Comparison of ENCODE assay signal across 11 cellular contexts in genomic region chr14:55416866-55417265, GRCh38. TPM values are rescaled to one million over a fixed set of nuclear protein-coding genes. Genes with fewer than 3 reads are reported as not detected.
DNase-seq lines count a peak whose midpoint lies in the region; ATAC-seq and TF ChIP-seq lines count a peak whose summit lies in the region.
"Had no signal": no experiment of that assay in that cellular context is flagged by ENCODE, and none has a peak within 500 bp of the region (broad histone marks: within the 10 kb centered on the region; RNA-seq: fewer than 3 reads in every experiment).

No MANE protein-coding gene starts in this region.

- 52% methylated on average over 5 of the region's 5 CpGs for WGBS in suprapubic skin

- H3K4me2 ChIP-seq in osteoblast (ENCODE audit: insufficient read depth, low read length): no peak overlapping the region

- H3K4me3 Mint-ChIP-seq in activated CD8-positive, alpha-beta T cell treated with anti-CD3 and anti-CD28 coated beads for 36 hours: no peak overlapping the region
- H3K4me3 Mint-ChIP-seq: activated naive CD8-positive, alpha-beta T cell had no signal

- no peaks in the 10 kb centered on the region for H3K36me3 Mint-ChIP-seq in activated CD8-positive, alpha-beta T cell treated with anti-CD3 and anti-CD28 coated beads for 36 hours (ENCODE audit: low read depth)
- H3K36me3 Mint-ChIP-seq: activated naive CD8-positive, alpha-beta T cell; naive B cell had no signal

- no peaks in the 10 kb centered on the region for H3K9me3 Mint-ChIP-seq in activated CD8-positive, alpha-beta T cell treated with anti-CD3 and anti-CD28 coated beads for 36 hours
- H3K9me3 Mint-ChIP-seq: naive B cell had no signal

- H4K20me1 ChIP-seq in osteoblast (ENCODE audit: insufficient read depth, low read length): no peaks in the 10 kb centered on the region

- H3K4me1 ChIP-seq in osteoblast (ENCODE audit: insufficient read depth, low read length): peaks cover 8% of the 10 kb centered on the region
- peaks cover 13% of the 10 kb centered on the region for H3K4me1 ChIP-seq in suprapubic skin

- H3K36me3 ChIP-seq in osteoblast (ENCODE audit: insufficient read depth, low read length) (no peaks in the 10 kb centered on the region), suprapubic skin (no peaks in the 10 kb centered on the region)

- peaks cover 14% of the 10 kb centered on the region for H3K4me1 Mint-ChIP-seq in activated CD8-positive, alpha-beta T cell treated with anti-CD3 and anti-CD28 coated beads for 36 hours (ENCODE audit: low read depth)

- no peak for TF ChIP-seq EP300 in suprapubic skin (IDR thresholded peaks at IDR 0.05)

- peak; percentile 7 to 51 for DNase-seq in NCI-H446 (lab: John Stamatoyannopoulos, UW)
- no peak for DNase-seq in NCI-H446 treated with DMSO at 0.1 percent for 48 hours (lab: John Stamatoyannopoulos, UW)
- peak; percentile 21 for DNase-seq in LHCN-M2 (ENCODE audit: low read depth)
- peak; percentile 57 for DNase-seq in activated CD8-positive, alpha-beta T cell treated with anti-CD3 and anti-CD28 coated beads for 36 hours
- no peak for DNase-seq in osteoblast (ENCODE audit: insufficient read length, low spot score, missing footprints)
- no peak for DNase-seq in suprapubic skin (ENCODE audit: low spot score in 2 of 2)
- DNase-seq in SW 1271 (lab: John Stamatoyannopoulos, UW): no peak
- DNase-seq in stimulated activated naive CD4-positive, alpha-beta T cell treated with Interleukin-2 at 50 U/mL for 16 hours (lab: John Stamatoyannopoulos, UW): no peak
- DNase-seq: naive B cell had no signal

- TF ChIP-seq CTCF in activated CD8-positive, alpha-beta T cell treated with anti-CD3 and anti-CD28 coated beads for 36 hours (IDR thresholded peaks at IDR 0.05): peak; percentile 58
- peak; percentile 63 for TF ChIP-seq CTCF in osteoblast (IDR thresholded peaks at IDR 0.05; ENCODE audit: extremely low read depth, low read depth, low read length)
- peak in 1 of 2 donors; percentile 20 for TF ChIP-seq CTCF in suprapubic skin (IDR thresholded peaks at IDR 0.05)

- H3K27me3 ChIP-seq in osteoblast (ENCODE audit: insufficient read depth, low read length) (peaks cover 24% of the 10 kb centered on the region), suprapubic skin (no peaks in the 10 kb centered on the region)

- H3K4me3 ChIP-seq in osteoblast (ENCODE audit: insufficient read depth, low read length) (no peak overlapping the region), suprapubic skin (no peak overlapping the region)

- H3K9me3 ChIP-seq in osteoblast (ENCODE audit: low read depth, low read length): no peaks in the 10 kb centered on the region
- no peaks in the 10 kb centered on the region for H3K9me3 ChIP-seq in suprapubic skin

- peak; percentile 71 for ATAC-seq in activated CD8-positive, alpha-beta T cell treated with anti-CD3 and anti-CD28 coated beads for 36 hours

- H2AFZ ChIP-seq in osteoblast (ENCODE audit: low read length): no peak overlapping the region

- POLR2A ChIA-PET in activated CD8-positive, alpha-beta T cell treated with anti-CD3 and anti-CD28 coated beads for 36 hours (lab: Charles Lee): interaction anchor here (0.9 to 1.1 kb wide), 2 partner anchors 10 to 365 kb away, joined by 3 read pairs; partner anchors contain the start of gene MAPK1IP1L

- intact Hi-C loops in activated CD8-positive, alpha-beta T cell treated with anti-CD3 and anti-CD28 coated beads for 36 hours (cut with micrococcal nuclease): no loop called here

- H3K27me3 Mint-ChIP-seq in activated CD8-positive, alpha-beta T cell treated with anti-CD3 and anti-CD28 coated beads for 36 hours: peaks cover 2% of the 10 kb centered on the region
- H3K27me3 Mint-ChIP-seq: activated naive CD8-positive, alpha-beta T cell had no signal

- CTCF ChIA-PET in activated CD8-positive, alpha-beta T cell treated with anti-CD3 and anti-CD28 coated beads for 36 hours (lab: Charles Lee): interaction anchor here (0.6 to 5.3 kb wide), 22 partner anchors 10 to 205 kb away, joined by 3 to 35 read pairs (median 4); no protein-coding TSS in a partner anchor

- peaks cover 3% of the 10 kb centered on the region for H3K79me2 ChIP-seq in osteoblast (ENCODE audit: insufficient read depth, low read length)

- no peak for TF ChIP-seq POLR2A in suprapubic skin (IDR thresholded peaks at IDR 0.05)

- H3K27ac ChIP-seq in osteoblast (ENCODE audit: low read depth, low read length) (no peak overlapping the region), suprapubic skin (no peak overlapping the region)

- H3K27ac Mint-ChIP-seq in activated CD8-positive, alpha-beta T cell treated with anti-CD3 and anti-CD28 coated beads for 36 hours: no peak overlapping the region
- H3K27ac Mint-ChIP-seq: activated naive CD8-positive, alpha-beta T cell; naive B cell had no signal

RNA-seq across cellular contexts. Expression of gene ATG14, which starts 5.2 kb away (rescaled TPM):
- total RNA-seq in LHCN-M2 (2014; rRNA removed) (9.0 and 9.5 TPM in 2 replicates), osteoblast (21.7 and 24.5 TPM in 2 replicates), suprapubic skin (10 to 100 TPM in 3 of 4 donors, 1 to 10 TPM in 1; 8.5 to 27.6 (median 14.8) TPM)
- 3.8 TPM for polyA plus RNA-seq in LHCN-M2 (2012)
- 1 to 10 TPM; 5.1 to 5.5 TPM for total RNA-seq in activated CD8-positive, alpha-beta T cell treated with anti-CD3 and anti-CD28 coated beads for 36 hours

RNA-seq across cellular contexts. Expression of gene TBPL2, which starts 23.6 kb away (rescaled TPM):
- total RNA-seq in LHCN-M2 (2014; rRNA removed): not detected in 2 replicates
- not detected for polyA plus RNA-seq in LHCN-M2 (2012)
- total RNA-seq in activated CD8-positive, alpha-beta T cell treated with anti-CD3 and anti-CD28 coated beads for 36 hours: not detected
- not detected in 2 replicates for total RNA-seq in osteoblast
- total RNA-seq in suprapubic skin: not detected
- total RNA-seq: temporal lobe had no signal

Comparison
In these comparisons a context has a peak if more than half of its experiments do, and no peak if none do; other contexts are left out.
1. DNase-seq: peak in NCI-H446 (2 of 2), LHCN-M2 (single experiment) and activated CD8-positive, alpha-beta T cell treated with anti-CD3 and anti-CD28 coated beads for 36 hours (single experiment); none in NCI-H446 treated with DMSO at 0.1 percent for 48 hours (single experiment), osteoblast (single experiment), suprapubic skin (0 of 2), SW 1271 (0 of 2) and stimulated activated naive CD4-positive, alpha-beta T cell treated with Interleukin-2 at 50 U/mL for 16 hours (single experiment).